Comparison of ENCODE assay signal across 1 cellular context in the genomic region with DNA sequence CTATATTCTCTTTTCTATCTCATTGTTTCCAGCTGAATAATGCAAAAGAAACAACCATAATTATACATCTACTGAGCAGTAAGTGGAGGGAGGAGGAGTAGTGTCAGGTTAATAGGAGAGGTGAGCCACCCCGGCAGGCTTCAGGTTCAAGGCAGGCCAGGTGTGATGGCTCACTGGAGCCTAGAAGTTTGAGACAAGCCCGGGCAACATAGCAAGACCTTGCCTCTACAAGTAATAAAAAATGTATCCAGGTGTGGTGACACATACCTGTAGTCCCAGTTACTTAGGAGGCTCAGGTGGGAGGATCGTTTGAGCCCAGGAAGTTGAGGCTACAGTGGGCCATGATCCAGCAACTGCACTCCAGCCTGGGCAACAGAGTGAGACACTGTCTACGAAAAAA.
TF ChIP-seq lines count a peak whose summit lies in the region.

No MANE protein-coding gene starts in this region.

TF ChIP-seq in HCT116, 20 proteins besides CTCF, POLR2A, EP300 and RAD21 (continued from another document):
- TF ChIP-seq REST (IDR thresholded peaks at IDR 0.05; ENCODE audit: low read depth) (no peak), SIN3A (IDR thresholded peaks at IDR 0.05; ENCODE audit: low read depth) (no peak), ZFX (IDR thresholded peaks at IDR 0.05) (no peak), EZH2phosphoT487 (IDR thresholded peaks at IDR 0.05; ENCODE audit: borderline replicate concordance) (no peak), FOSL1 (IDR thresholded peaks at IDR 0.05; ENCODE audit: low read depth) (no peak)
